11 cellular contexts compared by ENCODE assay signal in the genomic region with DNA sequence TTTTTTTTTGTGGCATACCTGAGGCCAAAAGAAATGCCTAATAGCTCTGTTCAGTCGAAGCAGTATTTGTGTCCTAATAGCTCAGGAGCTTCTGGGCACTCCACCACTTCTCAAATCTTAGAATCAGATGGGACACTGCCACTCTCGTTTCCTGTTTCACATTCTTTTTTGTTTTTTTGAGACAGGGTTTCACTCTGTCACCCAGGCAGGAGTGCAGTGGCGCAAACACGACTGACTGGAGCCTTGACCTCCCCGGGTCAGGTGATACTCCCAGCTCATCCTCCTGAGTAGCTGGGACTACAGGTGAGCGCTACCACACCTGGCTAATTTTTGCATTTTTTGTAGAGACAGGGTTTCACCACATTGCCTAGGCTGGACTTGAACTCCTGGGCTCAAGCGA. TPM values are rescaled to one million over a fixed set of nuclear protein-coding genes. Genes with fewer than 3 reads are reported as not detected.
DNase-seq lines count a peak whose midpoint lies in the region; ATAC-seq and TF ChIP-seq lines count a peak whose summit lies in the region.
"Had no signal": no experiment of that assay in that cellular context is flagged by ENCODE, and none has a peak within 500 bp of the region (broad histone marks: within the 10 kb centered on the region; RNA-seq: fewer than 3 reads in every experiment).

No MANE protein-coding gene starts in this region.

- H4K20me1 ChIP-seq in MM.1S (ENCODE audit: insufficient read depth, low read length): no peaks in the 10 kb centered on the region

- peaks cover 21% of the 10 kb centered on the region for H3F3A ChIP-seq in MM.1S (ENCODE audit: insufficient read depth, low read length)

- H3K27ac ChIP-seq in MM.1S (ENCODE audit: low read length): peak overlapping the region; percentile 92
- H3K27ac ChIP-seq in naive thymus-derived CD4-positive, alpha-beta T cell (ENCODE audit: low read depth, low read length): no peak overlapping the region
- H3K27ac ChIP-seq: SJCRH30 had no signal

- H3K27me3 Mint-ChIP-seq in mesothelial cell of epicardium (ENCODE audit: low read depth): no peaks in the 10 kb centered on the region
- H3K27me3 Mint-ChIP-seq in naive thymus-derived CD4-positive, alpha-beta T cell: no peaks in the 10 kb centered on the region
- H3K27me3 Mint-ChIP-seq: activated naive CD8-positive, alpha-beta T cell had no signal

- peaks cover 58% of the 10 kb centered on the region for H3K79me2 ChIP-seq in MM.1S (ENCODE audit: low read length)

- POLR2A ChIA-PET in naive thymus-derived CD4-positive, alpha-beta T cell (lab: Charles Lee): interaction anchor here (0.6 kb wide), 1 partner anchor 10 kb away, joined by 3 read pairs; no protein-coding TSS in a partner anchor

- H3K4me1 Mint-ChIP-seq in mesothelial cell of epicardium: peaks cover 21% of the 10 kb centered on the region
- peaks cover 42 to 90% (median 77%) of the 10 kb centered on the region in 7 donors for H3K4me1 Mint-ChIP-seq in naive thymus-derived CD4-positive, alpha-beta T cell

- peaks cover 43% of the 10 kb centered on the region for H3K4me1 ChIP-seq in MM.1S (ENCODE audit: low read length)
- peaks cover 7 to 29% of the 10 kb centered on the region in 2 donors for H3K4me1 ChIP-seq in naive thymus-derived CD4-positive, alpha-beta T cell (ENCODE audit: control insufficient read depth in 2 of 2, insufficient read depth in 2 of 2, low read length in 2 of 2)

- peak overlapping the region; percentile 16 for H3K27ac Mint-ChIP-seq in mesothelial cell of epicardium
- H3K27ac Mint-ChIP-seq in naive thymus-derived CD4-positive, alpha-beta T cell: peak overlapping the region in 1 of 9 donors; percentile 59
- H3K27ac Mint-ChIP-seq: activated CD4-positive, alpha-beta T cell treated with anti-CD3 and anti-CD28 coated beads, Interleukin-2, amount 10 ng/mL, durations not matched to agents 24 days and 14 days; activated naive CD8-positive, alpha-beta T cell had no signal

- peak; percentile 35 for ATAC-seq in GM18858 (IDR thresholded peaks at IDR 0.05; ENCODE audit: unreplicated experiment)
- peak; percentile 57 for ATAC-seq in GM21723 (IDR thresholded peaks at IDR 0.05; ENCODE audit: unreplicated experiment)
- ATAC-seq in naive thymus-derived CD4-positive, alpha-beta T cell: no peak
- no peak for ATAC-seq in omental fat pad (ENCODE audit: low FRiP score)

- no peaks in the 10 kb centered on the region for H3K27me3 ChIP-seq in MM.1S (replicated peaks; ENCODE audit: insufficient read depth, low read length)
- H3K27me3 ChIP-seq in naive thymus-derived CD4-positive, alpha-beta T cell (ENCODE audit: control insufficient read depth in 2 of 2, insufficient read depth in 2 of 2, low read length in 2 of 2): no peaks in the 10 kb centered on the region
- H3K27me3 ChIP-seq: SJCRH30 had no signal

- intact Hi-C loops in naive thymus-derived CD4-positive, alpha-beta T cell (cut with micrococcal nuclease): loop anchor here (10.0 kb wide), 2 partner anchors 207 to 243 kb away; partner anchors contain the start of gene CABP1 (in 1 of the 2)

- H3K9me2 ChIP-seq in MM.1S (replicated peaks; ENCODE audit: insufficient read depth, low read length): no peaks in the 10 kb centered on the region

- TF ChIP-seq CTCF in MM.1S (IDR thresholded peaks at IDR 0.05; ENCODE audit: low read length): no peak
- TF ChIP-seq CTCF in mesothelial cell of epicardium (IDR thresholded peaks at IDR 0.05; ENCODE audit: unreplicated experiment): no peak
- TF ChIP-seq CTCF in omental fat pad (IDR thresholded peaks at IDR 0.05): no peak

- DNase-seq in MM.1S (peak; percentile 69), mesothelial cell of epicardium (ENCODE audit: low spot score in 2 of 2, unreplicated experiment in 2 of 2) (no peak), omental fat pad (ENCODE audit: low spot score) (no peak)
- DNase-seq in naive thymus-derived CD4-positive, alpha-beta T cell: no peak
- no peak for DNase-seq in activated CD4-positive, alpha-beta T cell treated with anti-CD3 and anti-CD28 coated beads for 4 hours
- no peak for DNase-seq in activated CD4-positive, alpha-beta T cell treated with anti-CD3 and anti-CD28 coated beads for 1 hour
- DNase-seq: activated CD4-positive, alpha-beta T cell treated with anti-CD3 and anti-CD28 coated beads, Interleukin-2, amount 10 ng/mL, durations not matched to agents 24 days and 14 days; SJCRH30 had no signal

- no peak overlapping the region for H2AFZ ChIP-seq in MM.1S (ENCODE audit: low read length)

- H3K9me3 Mint-ChIP-seq in mesothelial cell of epicardium: no peaks in the 10 kb centered on the region
- no peaks in the 10 kb centered on the region for H3K9me3 Mint-ChIP-seq in naive thymus-derived CD4-positive, alpha-beta T cell
- H3K9me3 Mint-ChIP-seq: activated CD4-positive, alpha-beta T cell treated with anti-CD3 and anti-CD28 coated beads, Interleukin-2, amount 10 ng/mL, durations not matched to agents 24 days and 14 days had no signal

- H3K4me2 ChIP-seq in MM.1S (ENCODE audit: low read depth, low read length): peak overlapping the region; percentile 60; the same call in 1 of the 2 replicates

- H3K4me3 ChIP-seq in MM.1S (ENCODE audit: low read length): no peak overlapping the region
- H3K4me3 ChIP-seq in naive thymus-derived CD4-positive, alpha-beta T cell (ENCODE audit: low read length): no peak overlapping the region
- H3K4me3 ChIP-seq: SJCRH30 had no signal

- no peak overlapping the region for H3K4me3 Mint-ChIP-seq in mesothelial cell of epicardium
- H3K4me3 Mint-ChIP-seq in naive thymus-derived CD4-positive, alpha-beta T cell: peak overlapping the region in 3 of 10 donors; percentile 4 to 45 (median 29)
- H3K4me3 Mint-ChIP-seq: activated CD4-positive, alpha-beta T cell treated with anti-CD3 and anti-CD28 coated beads, Interleukin-2, amount 10 ng/mL, durations not matched to agents 24 days and 14 days; activated naive CD8-positive, alpha-beta T cell had no signal

- peaks cover 2% of the 10 kb centered on the region for H3K36me3 Mint-ChIP-seq in mesothelial cell of epicardium
- peaks cover 0 to 1% (median 0%) of the 10 kb centered on the region in 5 donors for H3K36me3 Mint-ChIP-seq in naive thymus-derived CD4-positive, alpha-beta T cell
- H3K36me3 Mint-ChIP-seq: activated naive CD8-positive, alpha-beta T cell had no signal

- peak overlapping the region; percentile 30; the same call in 1 of the 2 replicates for H3K9ac ChIP-seq in MM.1S (ENCODE audit: low read length)

- CTCF ChIA-PET in naive thymus-derived CD4-positive, alpha-beta T cell (lab: Charles Lee): no interaction called here

- H3K36me3 ChIP-seq in MM.1S (replicated peaks; ENCODE audit: insufficient read depth, low read length): no peaks in the 10 kb centered on the region
- no peaks in the 10 kb centered on the region for H3K36me3 ChIP-seq in naive thymus-derived CD4-positive, alpha-beta T cell (ENCODE audit: control insufficient read depth in 2 of 3, insufficient read depth in 3 of 3, low read length in 3 of 3)
- H3K36me3 ChIP-seq: SJCRH30 had no signal

- H3K9me3 ChIP-seq in MM.1S (replicated peaks; ENCODE audit: insufficient read depth, low read length): no peaks in the 10 kb centered on the region
- H3K9me3 ChIP-seq in naive thymus-derived CD4-positive, alpha-beta T cell (ENCODE audit: control insufficient read depth in 2 of 3, low read length in 3 of 3): no peaks in the 10 kb centered on the region
- H3K9me3 ChIP-seq: SJCRH30 had no signal

RNA-seq across cellular contexts. Expression of gene SPPL3, which starts 52.7 kb away (rescaled TPM):
- total RNA-seq in mesothelial cell of epicardium (75.6 to 83.4 TPM (median 79.8 TPM) in 3 replicates), omental fat pad (10 to 100 TPM; 16.8 to 28.7 (median 22.7) TPM)
- total RNA-seq in naive thymus-derived CD4-positive, alpha-beta T cell: 10 to 100 TPM; 34.9 to 51.8 (median 48.2) TPM
- polyA plus RNA-seq in naive thymus-derived CD4-positive, alpha-beta T cell: 10 to 100 TPM; 22.8 to 24.7 TPM

Comparison
In these comparisons a context has a peak if more than half of its experiments do, and no peak if none do; other contexts are left out.
1. ATAC-seq: peak in GM18858 (single experiment) and GM21723 (single experiment); none in naive thymus-derived CD4-positive, alpha-beta T cell (single experiment) and omental fat pad (single experiment).